ENCODE assay signal across 23 cellular contexts in the genomic region with DNA sequence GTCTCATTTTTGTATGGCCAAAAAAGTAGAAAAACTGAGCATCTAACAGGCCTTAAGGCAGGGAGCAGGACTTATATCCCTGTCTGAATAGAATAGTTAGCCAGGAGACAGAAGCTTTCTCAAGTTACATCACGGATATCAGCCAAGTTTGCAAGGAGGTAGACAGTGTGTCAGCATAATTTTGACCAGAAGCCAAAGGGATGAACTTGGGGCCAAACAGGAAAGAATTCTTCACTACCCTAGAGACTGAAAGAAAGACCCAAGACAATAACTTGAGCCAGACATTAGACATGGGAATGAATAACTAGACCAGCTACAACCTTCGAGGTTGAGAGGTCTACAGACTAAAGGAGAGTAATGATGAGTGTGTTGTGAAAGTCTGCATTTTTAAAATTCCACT. TPM values are rescaled to one million over a fixed set of nuclear protein-coding genes. Genes with fewer than 3 reads are reported as not detected.
DNase-seq lines count a peak whose midpoint lies in the region; ATAC-seq and TF ChIP-seq lines count a peak whose summit lies in the region.
"Had no signal": no experiment of that assay in that cellular context is flagged by ENCODE, and none has a peak within 500 bp of the region (broad histone marks: within the 10 kb centered on the region; RNA-seq: fewer than 3 reads in every experiment).

No MANE protein-coding gene starts in this region.

- no TSS peak for BruUV-seq in IMR-90 (replicated peaks; lab: Mats Ljungman, UMichigan)

- no peak overlapping the region for H2BK5ac ChIP-seq in IMR-90 (ENCODE audit: low read depth, low read length, poor library complexity, severe bottlenecking)

- H3K4me3 ChIP-seq in AG04450 (ENCODE audit: low read depth, low read length) (no peak overlapping the region), IMR-90 (ENCODE audit: insufficient read depth, low read depth, low read length) (no peak overlapping the region), brain microvascular endothelial cell (ENCODE audit: low read depth, low read length) (no peak overlapping the region)
- H3K4me3 ChIP-seq: colonic mucosa, GM12878, mucosa of descending colon, pancreas, uterus had no signal

- no peak overlapping the region for H3K56ac ChIP-seq in IMR-90 (ENCODE audit: extremely low read depth, insufficient read depth, low read length)

- H3K36me3 ChIP-seq in IMR-90 (ENCODE audit: control insufficient read depth, insufficient read depth, low read length): no peaks in the 10 kb centered on the region
- H3K36me3 ChIP-seq in brain microvascular endothelial cell (replicated peaks): no peaks in the 10 kb centered on the region
- H3K36me3 ChIP-seq: colonic mucosa, pancreas, uterus had no signal

- H3K9ac ChIP-seq in IMR-90 (ENCODE audit: low read depth, low read length): no peak overlapping the region
- H3K9ac ChIP-seq: KMS-11 had no signal

- H2BK20ac ChIP-seq in IMR-90 (ENCODE audit: low read depth, low read length): no peak overlapping the region

- H2AK5ac ChIP-seq in IMR-90 (ENCODE audit: low read depth, low read length): no peak overlapping the region

- TF ChIP-seq CTCF in AG04450 (IDR thresholded peaks at IDR 0.05; ENCODE audit: low read depth, low read length) (no peak), IMR-90 (conservative IDR thresholded peaks at IDR 0.05; ENCODE audit: low read depth, low read length) (no peak), brain microvascular endothelial cell (IDR thresholded peaks at IDR 0.05; ENCODE audit: low read depth, low read length, missing control alignments) (no peak), nephron progenitor cell (IDR thresholded peaks at IDR 0.05) (no peak)

- H4K20me1 ChIP-seq in IMR-90 (ENCODE audit: insufficient read depth, low read length): no peaks in the 10 kb centered on the region

- H4K5ac ChIP-seq in IMR-90 (ENCODE audit: low read depth, low read length): no peak overlapping the region

- no peaks in the 10 kb centered on the region for H3K4me1 Mint-ChIP-seq in nephron progenitor cell

- no peak overlapping the region for H3K14ac ChIP-seq in IMR-90 (replicated peaks; ENCODE audit: low read depth, low read length)

- H3K4me1 ChIP-seq in IMR-90 (ENCODE audit: control insufficient read depth, insufficient read depth, low read length): peaks cover 6% of the 10 kb centered on the region
- H3K4me1 ChIP-seq: colonic mucosa, pancreas, uterus had no signal

- H4K8ac ChIP-seq in IMR-90 (ENCODE audit: low read depth in 2 of 2, low read length in 2 of 2): no peak overlapping the region

- TF ChIP-seq POLR2A in IMR-90 (IDR thresholded peaks at IDR 0.05; ENCODE audit: low read depth, low read length): no peak

- dilution Hi-C loops in IMR-90 (cut with HindIII; ENCODE audit: low sequenced_read_pairs, unreplicated experiment): no loop called here

- ATAC-seq in IMR-90 (ENCODE audit: low read depth): peak; percentile 81
- ATAC-seq in GM18907 (IDR thresholded peaks at IDR 0.05; ENCODE audit: unreplicated experiment): no peak
- ATAC-seq in HG02798 (IDR thresholded peaks at IDR 0.05; ENCODE audit: poor library complexity, unreplicated experiment): no peak
- ATAC-seq: CD8-positive, alpha-beta T cell; GM12878; left cardiac atrium; mucosa of descending colon; WTC11 had no signal

- no peaks in the 10 kb centered on the region for H3K36me3 Mint-ChIP-seq in nephron progenitor cell (ENCODE audit: low read depth)
- H3K36me3 Mint-ChIP-seq: CD8-positive, alpha-beta T cell; WTC11 had no signal

- CTCF ChIA-PET in AG04450 (lab: Charles Lee) (no interaction called here), IMR-90 (lab: Yijun Ruan, JAX) (no interaction called here)

- H3K9me1 ChIP-seq in IMR-90 (ENCODE audit: insufficient read depth, low read length): no peaks in the 10 kb centered on the region

- H3K9me3 ChIP-seq in AG04450 (ENCODE audit: control insufficient read depth, insufficient read depth, low read length): no peaks in the 10 kb centered on the region
- no peaks in the 10 kb centered on the region for H3K9me3 ChIP-seq in IMR-90 (ENCODE audit: control insufficient read depth, insufficient read depth, low read length)
- H3K9me3 ChIP-seq: colonic mucosa, mucosa of descending colon, pancreas, uterus had no signal

- peak; percentile 43 for DNase-seq in AG04450 (ENCODE audit: low read depth, low spot score)
- peak; percentile 85 for DNase-seq in IMR-90
- DNase-seq in brain microvascular endothelial cell: peak; percentile 90
- DNase-seq in kidney tubule cell (ENCODE audit: low spot score): peak; percentile 79
- DNase-seq in nephron progenitor cell: no peak
- DNase-seq in NCI-H774 (lab: John Stamatoyannopoulos, UW): no peak
- DNase-seq: activated CD8-positive, alpha-beta memory T cell treated with anti-CD3 and anti-CD28 coated beads for 24 hours; CD8-positive, alpha-beta T cell; colonic mucosa; hypothalamus; left cardiac atrium; mucosa of descending colon; NCI-H1417; NCI-H2227 treated with DMSO at 0.1 percent for 48 hours; pancreas; uterus had no signal

- H3K27ac ChIP-seq in AG04450 (ENCODE audit: low read depth, low read length): no peak overlapping the region
- H3K27ac ChIP-seq in IMR-90 (ENCODE audit: insufficient read depth, low read length): no peak overlapping the region
- H3K27ac ChIP-seq in brain microvascular endothelial cell: peak overlapping the region; percentile 64
- H3K27ac ChIP-seq: colonic mucosa, KMS-11, pancreas, uterus had no signal

- no peak overlapping the region for H4K91ac ChIP-seq in IMR-90 (ENCODE audit: insufficient read depth, low read depth, low read length)

- WGBS in IMR-90 (ENCODE audit: extremely low coverage in 2 of 2, insufficient read length in 1 of 2), 2 experiments: no CpG with 5 or more reads among the region's 2 CpGs

- in situ Hi-C loops in IMR-90 (cut with MboI; ENCODE audit: low sequenced_read_pairs): no loop called here
- in situ Hi-C loops in brain microvascular endothelial cell (cut with HindIII; ENCODE audit: low pct_ligation_motif_present, low sequenced_read_pairs): no loop called here

- no peaks in the 10 kb centered on the region for H3K79me1 ChIP-seq in IMR-90 (ENCODE audit: low read depth in 1 of 2, low read length in 2 of 2)

- no peak overlapping the region; the same call in 1 of the 2 replicates for H3K4me2 ChIP-seq in IMR-90 (ENCODE audit: low read depth, low read length)
- H3K4me2 ChIP-seq: KMS-11 had no signal

- H3K4me3 Mint-ChIP-seq in nephron progenitor cell: no peak overlapping the region
- H3K4me3 Mint-ChIP-seq: activated T-helper 1 cell treated with anti-CD3 and anti-CD28 coated beads, Interleukin-12 subunit alpha, Interleukin-12 subunit beta, Interleukin-2, Interleukin-4 antibody, amounts not matched to agents 30 ng/mL and 10 ng/mL and 1 ng/mL, durations not matched to agents 14 hours and 24 hours and 36 hours; CD8-positive, alpha-beta T cell; T-helper 1 cell treated with Interleukin-12 subunit alpha and Interleukin-12 subunit beta and Interleukin-4 antibody, amounts not matched to agents 30 μg/mL and 1 μg/mL, for 36 hours; WTC11 had no signal

- H2BK15ac ChIP-seq in IMR-90 (ENCODE audit: low read depth, low read length): no peak overlapping the region

- H2AFZ ChIP-seq in IMR-90 (replicated peaks; ENCODE audit: low read length, poor library complexity): no peak overlapping the region

- H3K27me3 ChIP-seq in AG04450 (ENCODE audit: control insufficient read depth, insufficient read depth, low read length) (no peaks in the 10 kb centered on the region), IMR-90 (ENCODE audit: control insufficient read depth, insufficient read depth, low read length) (no peaks in the 10 kb centered on the region), brain microvascular endothelial cell (replicated peaks) (no peaks in the 10 kb centered on the region)
- H3K27me3 ChIP-seq: colonic mucosa, pancreas, uterus had no signal

- H2BK120ac ChIP-seq in IMR-90 (ENCODE audit: low read depth, low read length): no peak overlapping the region

- H3K4ac ChIP-seq in IMR-90 (ENCODE audit: low read depth, low read length): no peak overlapping the region

- H3K23ac ChIP-seq in IMR-90 (ENCODE audit: low read depth, low read length): no peak overlapping the region

- POLR2A ChIA-PET in AG04450 (lab: Yijun Ruan, JAX): no interaction called here
- POLR2A ChIA-PET in IMR-90 (lab: Charles Lee; ENCODE audit: unreplicated experiment): no interaction called here

- H3K18ac ChIP-seq in IMR-90 (ENCODE audit: low read depth, low read length): no peak overlapping the region

- H3K9me3 Mint-ChIP-seq in nephron progenitor cell: peaks cover 4% of the 10 kb centered on the region
- H3K9me3 Mint-ChIP-seq: activated T-helper 1 cell treated with anti-CD3 and anti-CD28 coated beads, Interleukin-12 subunit alpha, Interleukin-12 subunit beta, Interleukin-2, Interleukin-4 antibody, amounts not matched to agents 30 ng/mL and 10 ng/mL and 1 ng/mL, durations not matched to agents 14 hours and 24 hours and 36 hours; CD8-positive, alpha-beta T cell; T-helper 1 cell treated with Interleukin-12 subunit alpha and Interleukin-12 subunit beta and Interleukin-4 antibody, amounts not matched to agents 30 μg/mL and 1 μg/mL, for 36 hours had no signal

- intact Hi-C loops in IMR-90 (cut with micrococcal nuclease): no loop called here

- no peak overlapping the region for H2AK9ac ChIP-seq in IMR-90 (replicated peaks; ENCODE audit: low read depth, low read length, poor library complexity)

- no peak overlapping the region for H3K27ac Mint-ChIP-seq in nephron progenitor cell
- H3K27ac Mint-ChIP-seq: activated T-helper 1 cell treated with anti-CD3 and anti-CD28 coated beads, Interleukin-12 subunit alpha, Interleukin-12 subunit beta, Interleukin-2, Interleukin-4 antibody, amounts not matched to agents 30 ng/mL and 10 ng/mL and 1 ng/mL, durations not matched to agents 14 hours and 24 hours and 36 hours; CD8-positive, alpha-beta T cell; T-helper 1 cell treated with Interleukin-12 subunit alpha and Interleukin-12 subunit beta and Interleukin-4 antibody, amounts not matched to agents 30 μg/mL and 1 μg/mL, for 36 hours; WTC11 had no signal

- H3K27me3 Mint-ChIP-seq in nephron progenitor cell (ENCODE audit: low read depth, poor library complexity): no peaks in the 10 kb centered on the region

- TF ChIP-seq RAD21 in IMR-90 (IDR thresholded peaks at IDR 0.05; ENCODE audit: low read length): no peak

TF ChIP-seq in IMR-90, 13 proteins besides CTCF, POLR2A, EP300 and RAD21:
- TF ChIP-seq CEBPB (IDR thresholded peaks at IDR 0.05; ENCODE audit: low read depth, low read length) (no peak; the same call in 1 of the 2 replicates), MAFK (IDR thresholded peaks at IDR 0.05; ENCODE audit: low read depth, low read length) (peak; percentile 25; the same call in 1 of the 2 replicates)

RNA-seq across cellular contexts. Expression of gene PCDH9, which starts 48.1 kb away (rescaled TPM):
- 2.2 and 3.3 TPM in 2 replicates for polyA plus RNA-seq in AG04450 (2011; rRNA removed)
- 9.2 and 12.6 TPM in 2 replicates for polyA minus RNA-seq in AG04450 (2011; rRNA and poly(A)+ RNA removed)
- total RNA-seq in IMR-90 (2012; rRNA removed): 7.8 and 10.2 TPM in 2 replicates
- polyA plus RNA-seq in IMR-90 (2012; rRNA removed): 2.2 and 2.4 TPM in 2 replicates
- 0.55 and 0.90 TPM in 2 replicates for polyA plus RNA-seq in IMR-90 (2012; cell fraction: cytosol; rRNA removed)
- polyA plus RNA-seq in IMR-90 (2012; cell fraction: nucleus; rRNA removed; ENCODE audit: low replicate concordance): 0.29 and 1.2 TPM in 2 replicates

Comparison
In these comparisons a context has a peak if more than half of its experiments do, and no peak if none do; other contexts are left out.
1. DNase-seq: peak in AG04450 (single experiment), IMR-90 (single experiment), brain microvascular endothelial cell (single experiment) and kidney tubule cell (single experiment); none in nephron progenitor cell (single experiment) and NCI-H774 (single experiment).